ENCODE assay signal across 8 cellular contexts in genomic region chr3:32577621-32578556, GRCh38. TPM values are rescaled to one million over a fixed set of nuclear protein-coding genes. Genes with fewer than 3 reads are reported as not detected.
A peak's percentile ranks its signal among the peaks of the same experiment; 100 is the strongest.
DNase-seq lines count a peak whose midpoint lies in the region; ATAC-seq and TF ChIP-seq lines count a peak whose summit lies in the region.

No MANE protein-coding gene starts in this region.

- no peaks in the 10 kb centered on the region for H3K36me3 ChIP-seq in Caco-2 (ENCODE audit: control insufficient read depth, insufficient read depth, low read length)

- no peak for TF ChIP-seq CTCF in Caco-2 (IDR thresholded peaks at IDR 0.05; ENCODE audit: insufficient read depth in 1 of 2, low read depth in 1 of 2, low read length in 1 of 2, severe bottlenecking in 1 of 2, unreplicated experiment in 1 of 2)

- no peak overlapping the region for H3K4me3 Mint-ChIP-seq in Caco-2 (ENCODE audit: unreplicated experiment)

- H3K27me3 Mint-ChIP-seq in Caco-2 (ENCODE audit: insufficient read depth, unreplicated experiment) = no peaks in the 10 kb centered on the region

- ATAC-seq in GM18867 (IDR thresholded peaks at IDR 0.05; ENCODE audit: unreplicated experiment) = peak; percentile 94
- ATAC-seq in HG03045 (IDR thresholded peaks at IDR 0.05; ENCODE audit: unreplicated experiment) = peak; percentile 93

- no peaks in the 10 kb centered on the region for H3K9me3 ChIP-seq in Caco-2

- no peak overlapping the region for H3K4me3 ChIP-seq in Caco-2 (ENCODE audit: low read depth, low read length)

- DNase-seq in Ammon's horn (ENCODE audit: low spot score) = peak; percentile 70
- peak; percentile 79 for DNase-seq in SKM-1 (lab: John Stamatoyannopoulos, UW; ENCODE audit: unreplicated experiment)
- peak; percentile 56 for DNase-seq in germinal center (ENCODE audit: low spot score)
- peak; percentile 31 for DNase-seq in superior temporal gyrus (ENCODE audit: extremely low spot score)
- no peak for DNase-seq in NCI-H524 treated with DMSO at 0.1 percent for 48 hours (lab: John Stamatoyannopoulos, UW)
- DNase-seq in Caco-2 = no peak

- CTCF ChIA-PET in Caco-2 (lab: Charles Lee) = no interaction called here

- H3K4me1 Mint-ChIP-seq in Caco-2 (ENCODE audit: low read depth, unreplicated experiment) = peaks cover 11% of the 10 kb centered on the region

- H3K27ac Mint-ChIP-seq in Caco-2 (ENCODE audit: unreplicated experiment) = no peak overlapping the region

- no TSS peak for BruUV-seq in Caco-2 (replicated peaks; lab: Mats Ljungman, UMichigan)

- H3K4me1 ChIP-seq in Caco-2 = no peaks in the 10 kb centered on the region

- POLR2A ChIA-PET in Caco-2 (lab: Charles Lee) = no interaction called here

- H3K9me3 Mint-ChIP-seq in Caco-2 (ENCODE audit: unreplicated experiment) = no peaks in the 10 kb centered on the region

- H3K36me3 Mint-ChIP-seq in Caco-2 (ENCODE audit: insufficient read depth, unreplicated experiment) = peaks cover 4% of the 10 kb centered on the region

- intact Hi-C loops in Caco-2 (cut with micrococcal nuclease; ENCODE audit: unreplicated experiment) = no loop called here

- H3K27me3 ChIP-seq in Caco-2 (replicated peaks; ENCODE audit: control insufficient read depth, insufficient read depth, low read length) = no peaks in the 10 kb centered on the region

RNA-seq across cellular contexts. Expression of gene DYNC1LI1, which starts 7.2 kb away (rescaled TPM):
- 32.7 and 35.4 TPM in 2 replicates for total RNA-seq in Caco-2 (2022)

Comparison
In these comparisons a context has a peak if more than half of its experiments do, and no peak if none do; other contexts are left out.
1. DNase-seq: peak in Ammon's horn (single experiment), SKM-1 (single experiment), germinal center (single experiment) and superior temporal gyrus (single experiment); none in NCI-H524 treated with DMSO at 0.1 percent for 48 hours (single experiment) and Caco-2 (0 of 2).